Comparison of ENCODE assay signal across 8 cellular contexts in genomic region chr17:75033346-75034235, GRCh38. TPM values are rescaled to one million over a fixed set of nuclear protein-coding genes. Genes with fewer than 3 reads are reported as not detected.
DNase-seq lines count a peak whose midpoint lies in the region; ATAC-seq and TF ChIP-seq lines count a peak whose summit lies in the region.

No MANE protein-coding gene starts in this region.

- H3K36me3 Mint-ChIP-seq in T-helper 1 cell treated with Interleukin-12 subunit alpha and Interleukin-12 subunit beta and Interleukin-4 antibody, amounts not matched to agents 30 μg/mL and 1 μg/mL, for 36 hours (ENCODE audit: low read depth): peaks cover 3% of the 10 kb centered on the region

- peaks cover 10% of the 10 kb centered on the region for H3K79me1 ChIP-seq in trophoblast cell (ENCODE audit: low read length)

- H3K27ac ChIP-seq in heart right ventricle (peak overlapping the region in 9 of 10 donors; percentile 64 to 90 (median 84)), trophoblast cell (ENCODE audit: low read depth, low read length) (no peak overlapping the region), thyroid gland (peak overlapping the region in 2 of 3 donors; percentile 92 to 97)

- H2AK5ac ChIP-seq in trophoblast cell (ENCODE audit: low read length): no peak overlapping the region

- H3K27me3 ChIP-seq in heart right ventricle (no peaks in the 10 kb centered on the region), trophoblast cell (ENCODE audit: insufficient read depth, low read length) (no peaks in the 10 kb centered on the region), thyroid gland (no peaks in the 10 kb centered on the region)

- H2BK120ac ChIP-seq in trophoblast cell (ENCODE audit: insufficient read depth, low read length, poor library complexity): no peak overlapping the region

- H3K27me3 Mint-ChIP-seq in T-helper 1 cell treated with Interleukin-12 subunit alpha and Interleukin-12 subunit beta and Interleukin-4 antibody, amounts not matched to agents 30 μg/mL and 1 μg/mL, for 36 hours (ENCODE audit: low read depth): peaks cover 7% of the 10 kb centered on the region

- peak overlapping the region; percentile 93 for H3K4me3 Mint-ChIP-seq in T-helper 1 cell treated with Interleukin-12 subunit alpha and Interleukin-12 subunit beta and Interleukin-4 antibody, amounts not matched to agents 30 μg/mL and 1 μg/mL, for 36 hours

- no peak overlapping the region for H3K4ac ChIP-seq in trophoblast cell (ENCODE audit: low read depth, low read length)

- H3K4me3 ChIP-seq in heart right ventricle (peak overlapping the region; percentile 8 to 72 (median 66)), trophoblast cell (ENCODE audit: low read depth, low read length) (peak overlapping the region; percentile 90), thyroid gland (replicated peaks in 1 of 3) (peak overlapping the region in 1 of 3 donors; percentile 65)

- 1% methylated on average over 36 of the region's 36 CpGs for WGBS in heart right ventricle, 2 donors
- no CpG with 5 or more reads among the region's 36 CpGs for whole genome bisulfite sequencing in trophoblast cell (ENCODE audit: extremely low coverage, insufficient coverage, insufficient read length)
- WGBS in thyroid gland, 2 donors: 2 to 3% methylated on average over 24 to 30 of the region's 36 CpGs

- peak overlapping the region; percentile 46 for H4K8ac ChIP-seq in trophoblast cell (ENCODE audit: low read depth, low read length)

- no peak overlapping the region for H3K23ac ChIP-seq in trophoblast cell (ENCODE audit: low read length)

- DNase-seq in ELR (ENCODE audit: low read depth) (peak; percentile 96), NCI-H146 (lab: John Stamatoyannopoulos, UW) (peak; percentile 91), amniotic epithelial cell (ENCODE audit: low read depth) (peak; percentile 82), heart right ventricle (peak; percentile 91 to 95), trophoblast cell (peak; percentile 92 to 97), thyroid gland (peak; percentile 92 to 93)

- H3K79me2 ChIP-seq in trophoblast cell (ENCODE audit: control insufficient read depth, insufficient read depth, low read length, poor library complexity): peaks cover 5% of the 10 kb centered on the region

- H3K18ac ChIP-seq in trophoblast cell (ENCODE audit: low read length): no peak overlapping the region

- H3K9me3 Mint-ChIP-seq in T-helper 1 cell treated with Interleukin-12 subunit alpha and Interleukin-12 subunit beta and Interleukin-4 antibody, amounts not matched to agents 30 μg/mL and 1 μg/mL, for 36 hours: peaks cover 4% of the 10 kb centered on the region

- no peak overlapping the region for H2BK5ac ChIP-seq in trophoblast cell (ENCODE audit: low read depth, low read length, poor library complexity)

- H3K4me2 ChIP-seq in trophoblast cell (ENCODE audit: low read length): peak overlapping the region; percentile 83

- peak overlapping the region; percentile 55 for H2AFZ ChIP-seq in trophoblast cell (ENCODE audit: insufficient read depth, low read length, poor library complexity)

- H4K91ac ChIP-seq in trophoblast cell (ENCODE audit: low read depth, low read length): no peak overlapping the region

- H3K27ac Mint-ChIP-seq in T-helper 1 cell treated with Interleukin-12 subunit alpha and Interleukin-12 subunit beta and Interleukin-4 antibody, amounts not matched to agents 30 μg/mL and 1 μg/mL, for 36 hours: peak overlapping the region; percentile 84

- TF ChIP-seq POLR2A in thyroid gland (IDR thresholded peaks at IDR 0.05): no peak

- H4K12ac ChIP-seq in trophoblast cell (ENCODE audit: low read depth, low read length): no peak overlapping the region

- ATAC-seq in HG02678 (IDR thresholded peaks at IDR 0.05; ENCODE audit: unreplicated experiment) (peak; percentile 44), heart right ventricle (peak; percentile 49 to 83 (median 80))

- peaks cover 0 to 13% (median 0%) of the 10 kb centered on the region in 11 donors for H3K9me3 ChIP-seq in heart right ventricle
- H3K9me3 ChIP-seq in trophoblast cell (ENCODE audit: insufficient read depth, low read depth, low read length): peaks cover 8% of the 10 kb centered on the region
- H3K9me3 ChIP-seq in thyroid gland: no peaks in the 10 kb centered on the region

- intact Hi-C loops in heart right ventricle (cut with DNase I) (loop anchor here in 4 of 10 donors (2.0 to 10.0 kb wide), 4 partner anchors 45 to 71 kb away; partner anchors contain the start of gene CDR2L (in 1 of the 4)), thyroid gland (cut with DNase I) (no loop called here)

- peaks cover 41% of the 10 kb centered on the region for H3K4me1 Mint-ChIP-seq in T-helper 1 cell treated with Interleukin-12 subunit alpha and Interleukin-12 subunit beta and Interleukin-4 antibody, amounts not matched to agents 30 μg/mL and 1 μg/mL, for 36 hours (ENCODE audit: low read depth)

- H3K9ac ChIP-seq in trophoblast cell (ENCODE audit: low read length): peak overlapping the region; percentile 44

- H2BK12ac ChIP-seq in trophoblast cell (ENCODE audit: low read length): no peak overlapping the region

- peak overlapping the region; percentile 18 for H3K14ac ChIP-seq in trophoblast cell (ENCODE audit: low read length)

- H3K36me3 ChIP-seq in heart right ventricle: peaks cover 0 to 11% (median 0%) of the 10 kb centered on the region in 9 donors
- peaks cover 3% of the 10 kb centered on the region in 2 experiments for H3K36me3 ChIP-seq in trophoblast cell (ENCODE audit: control insufficient read depth in 1 of 2, insufficient read depth in 2 of 2, low read length in 2 of 2)
- H3K36me3 ChIP-seq in thyroid gland: peaks cover 0 to 5% of the 10 kb centered on the region in 2 donors

- peaks cover 0 to 54% (median 44%) of the 10 kb centered on the region in 9 donors for H3K4me1 ChIP-seq in heart right ventricle
- H3K4me1 ChIP-seq in trophoblast cell (ENCODE audit: control insufficient read depth in 1 of 2, insufficient read depth in 2 of 2, low read length in 2 of 2): peaks cover 0 to 10% of the 10 kb centered on the region in 2 experiments
- H3K4me1 ChIP-seq in thyroid gland: peaks cover 10 to 41% of the 10 kb centered on the region in 2 donors

- no peak for TF ChIP-seq CTCF in heart right ventricle (IDR thresholded peaks at IDR 0.05)
- TF ChIP-seq CTCF in thyroid gland (IDR thresholded peaks at IDR 0.05): peak in 1 of 6 experiments; percentile 18

RNA-seq across cellular contexts. Expression of gene ATP5PD, which starts 13.2 kb away (rescaled TPM):
- total RNA-seq in heart right ventricle (1,000 to 10,000 TPM in 1 of 10 donors, 100 to 1,000 TPM in 9; 678 to 1,003 (median 867) TPM), thyroid gland (100 to 1,000 TPM; 172 to 408 (median 330) TPM)
- polyA plus RNA-seq in heart right ventricle: 1,000 to 10,000 TPM in 1 of 2 donors, 100 to 1,000 TPM in 1; 870 to 2,296 TPM
- polyA plus RNA-seq in trophoblast cell (2013): 250 and 260 TPM in 2 replicates

RNA-seq across cellular contexts. Expression of gene KCTD2, which starts 13.4 kb away (rescaled TPM):
- total RNA-seq in heart right ventricle: 10 to 100 TPM; 19.6 to 41.1 (median 29.6) TPM
- 10 to 100 TPM; 11.8 to 19.2 TPM for polyA plus RNA-seq in heart right ventricle
- polyA plus RNA-seq in trophoblast cell (2013): 17.4 and 18.4 TPM in 2 replicates
- 10 to 100 TPM; 33.6 to 48.6 (median 41.7) TPM for total RNA-seq in thyroid gland

RNA-seq across cellular contexts. Expression of gene MRPL58, which starts 21.1 kb away (rescaled TPM):
- total RNA-seq in heart right ventricle (10 to 100 TPM; 43.7 to 64.1 (median 51.7) TPM), thyroid gland (10 to 100 TPM; 37.8 to 55.1 (median 49.7) TPM)
- polyA plus RNA-seq in heart right ventricle: 10 to 100 TPM; 71.8 to 72.3 TPM
- polyA plus RNA-seq in trophoblast cell (2013): 24.9 and 25.0 TPM in 2 replicates

RNA-seq across cellular contexts. Expression of gene CDR2L, which starts 46.2 kb away (rescaled TPM):
- 10 to 100 TPM; 10.8 to 25.3 (median 16.3) TPM for total RNA-seq in heart right ventricle
- polyA plus RNA-seq in heart right ventricle: 10 to 100 TPM in 1 of 2 donors, 1 to 10 TPM in 1; 8.5 to 11.9 TPM
- polyA plus RNA-seq in trophoblast cell (2013): 12.8 and 13.2 TPM in 2 replicates
- total RNA-seq in thyroid gland: 1 to 10 TPM; 2.6 to 9.8 (median 4.2) TPM

RNA-seq across cellular contexts. Expression of gene SLC16A5, which starts 54.2 kb away (rescaled TPM):
- total RNA-seq in heart right ventricle (10 to 100 TPM in 8 of 10 donors, 1 to 10 TPM in 2; 7.5 to 17.4 (median 11.9) TPM), thyroid gland (10 to 100 TPM; 24.1 to 40.3 (median 27.6) TPM)
- polyA plus RNA-seq in heart right ventricle: 10 to 100 TPM in 1 of 2 donors, 1 to 10 TPM in 1; 3.6 to 12.4 TPM
- polyA plus RNA-seq in trophoblast cell (2013): 18.8 and 19.2 TPM in 2 replicates
